Comparison of ENCODE assay signal across 1 cellular context in the genomic region with DNA sequence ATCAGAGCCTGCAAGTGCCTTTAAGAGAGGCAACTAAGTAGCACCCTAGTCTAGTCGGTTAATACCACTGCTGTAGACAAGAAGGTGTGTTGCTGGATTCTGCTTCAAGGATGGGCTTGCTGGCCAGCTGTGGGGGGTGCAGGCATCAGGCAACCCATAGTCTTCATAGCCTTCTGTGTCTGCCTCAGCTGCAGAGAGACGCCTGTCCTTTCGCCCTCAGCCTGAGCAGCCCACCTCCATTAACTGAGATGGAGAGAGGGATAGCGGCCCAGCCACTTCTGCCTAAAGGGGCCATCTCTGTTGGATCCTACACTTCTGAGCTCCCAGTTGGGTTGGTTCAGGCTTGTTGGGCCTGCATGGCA.
TF ChIP-seq lines count a peak whose summit lies in the region.

No MANE protein-coding gene starts in this region.

TF ChIP-seq in IMR-90, 13 proteins besides CTCF, POLR2A, EP300 and RAD21 (continued from another document):
- TF ChIP-seq USF2 (IDR thresholded peaks at IDR 0.05; ENCODE audit: low read depth, low read length) (no peak), NFE2L2 (IDR thresholded peaks at IDR 0.05; ENCODE audit: low read depth, low read length) (no peak), MAZ (IDR thresholded peaks at IDR 0.05; ENCODE audit: borderline replicate concordance, low read depth, low read length) (no peak)
